In the genomic region with DNA sequence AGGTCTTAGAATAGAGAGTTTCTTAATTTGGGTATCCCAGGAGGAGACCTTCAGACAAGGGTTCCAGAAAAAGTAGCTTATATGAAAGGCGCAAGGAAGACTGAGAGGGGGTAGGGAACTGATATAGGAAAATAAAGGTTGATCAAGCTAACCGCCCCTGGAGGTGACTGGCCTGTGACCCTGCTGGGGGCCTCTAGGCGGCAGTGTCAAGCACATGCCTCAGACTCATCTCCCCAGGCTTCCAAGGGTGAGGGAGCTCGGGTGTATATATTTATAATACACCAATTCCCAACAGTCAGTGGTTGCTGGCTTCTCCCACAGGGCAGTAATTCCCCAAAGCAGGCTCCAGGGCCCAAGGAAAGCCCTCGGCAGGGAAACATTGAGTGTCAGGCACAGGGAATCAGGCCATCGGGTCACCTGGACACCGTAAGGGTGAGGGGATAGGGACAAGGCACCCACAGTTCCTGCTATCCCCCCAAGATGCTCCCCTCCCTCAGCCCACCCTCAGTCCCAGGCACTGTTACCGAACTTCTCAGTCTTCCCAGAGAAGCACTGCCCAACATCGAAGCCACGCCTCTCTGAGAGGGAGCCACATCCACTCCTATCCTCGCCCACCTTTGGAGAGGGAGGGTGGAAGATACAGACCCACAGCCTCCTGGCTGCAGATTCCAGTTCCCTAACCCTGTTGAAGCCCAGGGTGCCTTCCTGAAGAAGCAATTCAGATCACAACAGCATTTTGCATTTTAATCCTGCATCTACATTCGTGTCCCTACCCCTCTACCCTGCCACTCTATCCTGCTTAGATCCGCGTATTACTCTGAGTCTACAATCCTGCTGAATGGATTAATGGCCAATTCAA, we compare ENCODE assay signal across 1 cellular context.
TF ChIP-seq lines count a peak whose summit lies in the region.

No MANE protein-coding gene starts in this region.

TF ChIP-seq in HepG2, 621 proteins besides CTCF, POLR2A, EP300 and RAD21:
- TF ChIP-seq XRCC5 (optimal IDR thresholded peaks at IDR 0.05; ENCODE audit: low read length): peak; percentile 37
- TF ChIP-seq HDAC2 (CRISPR knock-in tag; IDR thresholded peaks at IDR 0.05): no peak
- no peak for TF ChIP-seq IKZF5 (CRISPR knock-in tag; IDR thresholded peaks at IDR 0.05)
- TF ChIP-seq STAG1 (CRISPR knock-in tag; IDR thresholded peaks at IDR 0.05): peak; percentile 38; the same call in 1 of the 2 replicates
- no peak for TF ChIP-seq NFAT5 (CRISPR knock-in tag; IDR thresholded peaks at IDR 0.05)
- TF ChIP-seq ZHX1 (CRISPR knock-in tag; IDR thresholded peaks at IDR 0.05; ENCODE audit: low read depth): no peak
